12 cellular contexts compared by ENCODE assay signal in genomic region chr3:183533410-183534132, GRCh38.
A peak's percentile ranks its signal among the peaks of the same experiment; 100 is the strongest.
DNase-seq lines count a peak whose midpoint lies in the region; ATAC-seq lines count a peak whose summit lies in the region.
"Had no signal": no experiment of that assay in that cellular context is flagged by ENCODE, and none has a peak within 500 bp of the region (broad histone marks: within the 10 kb centered on the region; RNA-seq: fewer than 3 reads in every experiment).

No MANE protein-coding gene starts in this region.

- peaks cover 23 to 58% (median 39%) of the 10 kb centered on the region in 11 experiments for H3K36me3 ChIP-seq in BLaER1 treated with 17β-estradiol and CSF1 and Interleukin-3, amounts not matched to agents 10 nM and 100 nM
- no peaks in the 10 kb centered on the region for H3K36me3 ChIP-seq in iPS-15b (ENCODE audit: control insufficient read depth, insufficient read depth, low read length)

- H3K27me3 ChIP-seq in BLaER1 treated with 17β-estradiol and CSF1 and Interleukin-3, amounts not matched to agents 10 nM and 100 nM: no peaks in the 10 kb centered on the region
- H3K27me3 ChIP-seq in iPS-15b (ENCODE audit: control insufficient read depth, insufficient read depth, low read length): peaks cover 37% of the 10 kb centered on the region

- H3K4me3 ChIP-seq in BLaER1 treated with 17β-estradiol and CSF1 and Interleukin-3, amounts not matched to agents 10 nM and 100 nM: no peak overlapping the region
- peak overlapping the region; percentile 30 for H3K4me3 ChIP-seq in iPS-15b (ENCODE audit: low read depth, low read length)

- H3K4me1 ChIP-seq in BLaER1 treated with 17β-estradiol and CSF1 and Interleukin-3, amounts not matched to agents 10 nM and 100 nM: peaks cover 34 to 94% (median 74%) of the 10 kb centered on the region in 10 experiments
- peaks cover 10% of the 10 kb centered on the region for H3K4me1 ChIP-seq in iPS-15b (ENCODE audit: control insufficient read depth, insufficient read depth, low read length)

- H3K9ac ChIP-seq in BLaER1 treated with 17β-estradiol and CSF1 and Interleukin-3, amounts not matched to agents 10 nM and 100 nM: peak overlapping the region in 4 of 11 experiments; percentile 1 to 40 (median 34); a peak in 5 of 22 replicates
- H3K9ac ChIP-seq in iPS-15b (ENCODE audit: low read depth, low read length): no peak overlapping the region

- peak overlapping the region in 9 of 11 experiments; percentile 36 to 94 (median 53); a peak in 18 of 22 replicates for H3K4me2 ChIP-seq in BLaER1 treated with 17β-estradiol and CSF1 and Interleukin-3, amounts not matched to agents 10 nM and 100 nM

- peak overlapping the region in 9 of 11 experiments; percentile 28 to 93 (median 61); a peak in 19 of 22 replicates for H3K27ac ChIP-seq in BLaER1 treated with 17β-estradiol and CSF1 and Interleukin-3, amounts not matched to agents 10 nM and 100 nM
- H3K27ac ChIP-seq: epithelial cell of prostate had no signal

- no peak for DNase-seq in NCI-H1105 (lab: John Stamatoyannopoulos, UW)
- DNase-seq in iPS-NIHi7 (ENCODE audit: extremely low spot score): no peak
- DNase-seq in OCI-M2 (lab: John Stamatoyannopoulos, UW; ENCODE audit: unreplicated experiment): no peak
- DNase-seq: activated CD4-positive, alpha-beta T cell treated with anti-CD3 and anti-CD28 coated beads, Interleukin-2, amount 50 U/mL, for 4 hours; NCI-H1436 treated with DMSO at 0.1 percent for 48 hours had no signal

- H3K9me3 ChIP-seq in BLaER1 treated with 17β-estradiol and CSF1 and Interleukin-3, amounts not matched to agents 10 nM and 100 nM (replicated peaks in 1 of 11): peaks cover 0 to 19% (median 8%) of the 10 kb centered on the region in 11 experiments; a peak in 8 of 22 replicates
- no peaks in the 10 kb centered on the region for H3K9me3 ChIP-seq in iPS-15b (ENCODE audit: control insufficient read depth, insufficient read depth, low read length)

- ATAC-seq in GM19025 (IDR thresholded peaks at IDR 0.05; ENCODE audit: low read depth, unreplicated experiment) (peak; percentile 54), HG03558 (IDR thresholded peaks at IDR 0.05; ENCODE audit: extremely low read depth, unreplicated experiment) (peak; percentile 30), GM18519 (IDR thresholded peaks at IDR 0.05; ENCODE audit: low FRiP score, unreplicated experiment) (no peak)
- ATAC-seq: HCT116 had no signal

- H4K20me1 ChIP-seq in BLaER1 treated with 17β-estradiol and CSF1 and Interleukin-3, amounts not matched to agents 10 nM and 100 nM: peaks cover 0 to 39% (median 0%) of the 10 kb centered on the region in 11 experiments; a peak in 7 of 22 replicates
